ENCODE assay signal across 24 cellular contexts in genomic region chr5:61468483-61468865, GRCh38.
DNase-seq lines count a peak whose midpoint lies in the region; ATAC-seq and TF ChIP-seq lines count a peak whose summit lies in the region.
"Had no signal": no experiment of that assay in that cellular context is flagged by ENCODE, and none has a peak within 500 bp of the region (broad histone marks: within the 10 kb centered on the region; RNA-seq: fewer than 3 reads in every experiment).

No MANE protein-coding gene starts in this region.

- H3K9me3 Mint-ChIP-seq in endothelial cell (ENCODE audit: unreplicated experiment) (no peaks in the 10 kb centered on the region), osteocyte (ENCODE audit: unreplicated experiment) (no peaks in the 10 kb centered on the region)
- H3K9me3 Mint-ChIP-seq: activated CD4-positive, alpha-beta memory T cell treated with anti-CD3 and anti-CD28 coated beads for 36 hours had no signal

- DNase-seq in Panc1 (ENCODE audit: low read depth, low spot score): no peak
- no peak for DNase-seq in endothelial cell (ENCODE audit: low spot score)
- no peak for DNase-seq in osteocyte (ENCODE audit: extremely low spot score, unreplicated experiment)
- no peak for DNase-seq in cerebellar cortex (ENCODE audit: low spot score)
- DNase-seq in stimulated activated CD4-positive, alpha-beta T cell treated with anti-CD3 and anti-CD28 coated beads, Interleukin-4, amount 100 ng/mL, for 1 hour: no peak
- no peak for DNase-seq in stimulated activated CD4-positive, alpha-beta T cell treated with anti-CD3 and anti-CD28 coated beads, Interleukin-4, amount 100 ng/mL, for 24 hours
- DNase-seq: activated CD4-positive, alpha-beta memory T cell treated with anti-CD3 and anti-CD28 coated beads for 36 hours; activated naive CD4-positive, alpha-beta T cell treated with anti-CD3 and anti-CD28 coated beads, Interleukin-2, amount 10 ng/mL, durations not matched to agents 7 days and 5 days; aorta; cortex of kidney; H7; midbrain; NCI-H1436 treated with DMSO at 0.1 percent for 48 hours; NCI-H2171 treated with DMSO at 0.1 percent for 48 hours; NCI-H748 treated with DMSO at 0.1 percent for 48 hours; retina; SHP77 treated with DMSO at 0.1 percent for 48 hours; stimulated activated naive B cell treated with anti-CD40 and anti-IgM and Interleukin-4, amounts not matched to agents 10 μg/mL and 1 μg/mL and 100 μg/mL, for 72 hours; T-helper 17 cell; WERI-Rb-1 had no signal

- H3K4me3 Mint-ChIP-seq in endothelial cell (ENCODE audit: unreplicated experiment): no peak overlapping the region
- H3K4me3 Mint-ChIP-seq in osteocyte (ENCODE audit: unreplicated experiment): no peak overlapping the region
- H3K4me3 Mint-ChIP-seq: activated CD4-positive, alpha-beta memory T cell treated with anti-CD3 and anti-CD28 coated beads for 36 hours; activated naive CD4-positive, alpha-beta T cell treated with anti-CD3 and anti-CD28 coated beads, Interleukin-2, amount 10 ng/mL, durations not matched to agents 7 days and 5 days; stimulated activated naive B cell treated with anti-CD40 and anti-IgM and Interleukin-4, amounts not matched to agents 10 μg/mL and 1 μg/mL and 100 μg/mL, for 72 hours; T-helper 17 cell had no signal

- CTCF ChIA-PET in Panc1 (lab: Charles Lee): no interaction called here

- no peaks in the 10 kb centered on the region for H3K9me3 ChIP-seq in Panc1 (ENCODE audit: control insufficient read depth, insufficient read depth, low read depth, low read length)
- H3K9me3 ChIP-seq: gastroesophageal sphincter had no signal

- no peak overlapping the region for H3K27ac ChIP-seq in C4-2B
- H3K27ac ChIP-seq in Panc1 (ENCODE audit: low read length): no peak overlapping the region
- H3K27ac ChIP-seq: gastroesophageal sphincter, WERI-Rb-1 had no signal

- no peaks in the 10 kb centered on the region for H3K36me3 ChIP-seq in Panc1 (ENCODE audit: control insufficient read depth, insufficient read depth, low read length)
- H3K36me3 ChIP-seq: WERI-Rb-1 had no signal

- no peak overlapping the region for H3K4me3 ChIP-seq in Panc1 (ENCODE audit: low read depth in 2 of 2, low read length in 2 of 2)
- H3K4me3 ChIP-seq: gastroesophageal sphincter had no signal

- BruUV-seq in Panc1 (replicated peaks; lab: Mats Ljungman, UMichigan): no TSS peak

- H3K27ac Mint-ChIP-seq in endothelial cell (ENCODE audit: unreplicated experiment) (no peak overlapping the region), osteocyte (ENCODE audit: unreplicated experiment) (no peak overlapping the region)
- H3K27ac Mint-ChIP-seq: activated CD4-positive, alpha-beta memory T cell treated with anti-CD3 and anti-CD28 coated beads for 36 hours; activated naive CD4-positive, alpha-beta T cell treated with anti-CD3 and anti-CD28 coated beads, Interleukin-2, amount 10 ng/mL, durations not matched to agents 7 days and 5 days; stimulated activated naive B cell treated with anti-CD40 and anti-IgM and Interleukin-4, amounts not matched to agents 10 μg/mL and 1 μg/mL and 100 μg/mL, for 72 hours; T-helper 17 cell had no signal

- no peaks in the 10 kb centered on the region for H3K27me3 ChIP-seq in Panc1 (ENCODE audit: control insufficient read depth, insufficient read depth, low read length)
- H3K27me3 ChIP-seq: gastroesophageal sphincter had no signal

- in situ Hi-C loops in Panc1 (cut with HindIII; ENCODE audit: low pct_unique_long_range_greater_than_20kb, low sequenced_read_pairs): no loop called here

- peaks cover 8% of the 10 kb centered on the region for H3K27me3 Mint-ChIP-seq in endothelial cell (ENCODE audit: unreplicated experiment)
- no peaks in the 10 kb centered on the region for H3K27me3 Mint-ChIP-seq in osteocyte (ENCODE audit: unreplicated experiment)
- H3K27me3 Mint-ChIP-seq: activated CD4-positive, alpha-beta memory T cell treated with anti-CD3 and anti-CD28 coated beads for 36 hours; activated naive CD4-positive, alpha-beta T cell treated with anti-CD3 and anti-CD28 coated beads, Interleukin-2, amount 10 ng/mL, durations not matched to agents 7 days and 5 days; stimulated activated naive B cell treated with anti-CD40 and anti-IgM and Interleukin-4, amounts not matched to agents 10 μg/mL and 1 μg/mL and 100 μg/mL, for 72 hours; T-helper 17 cell had no signal

- H3K4me1 Mint-ChIP-seq in endothelial cell (ENCODE audit: unreplicated experiment) (peaks cover 26% of the 10 kb centered on the region), osteocyte (ENCODE audit: unreplicated experiment) (peaks cover 60% of the 10 kb centered on the region)
- H3K4me1 Mint-ChIP-seq: activated naive CD4-positive, alpha-beta T cell treated with anti-CD3 and anti-CD28 coated beads, Interleukin-2, amount 10 ng/mL, durations not matched to agents 7 days and 5 days had no signal

- TF ChIP-seq CTCF in C4-2B (conservative IDR thresholded peaks at IDR 0.05) (peak; percentile 40), Panc1 (IDR thresholded peaks at IDR 0.05) (peak; percentile 11; the same call in 1 of the 2 replicates), endothelial cell (IDR thresholded peaks at IDR 0.05; ENCODE audit: unreplicated experiment) (peak; percentile 29), osteocyte (IDR thresholded peaks at IDR 0.05) (peak; percentile 24)

- H3K4me1 ChIP-seq in Panc1 (ENCODE audit: control insufficient read depth, insufficient read depth, low read length): no peaks in the 10 kb centered on the region; the same call in 1 of the 2 replicates

- intact Hi-C loops in Panc1 (cut with micrococcal nuclease; ENCODE audit: unreplicated experiment): no loop called here

- ATAC-seq in Panc1 (no peak), GM18870 (IDR thresholded peaks at IDR 0.05; ENCODE audit: unreplicated experiment) (no peak)
- ATAC-seq: gastroesophageal sphincter; HepG2; stimulated activated naive B cell treated with anti-CD40 and anti-IgM and Interleukin-4, amounts not matched to agents 10 μg/mL and 1 μg/mL and 100 μg/mL, for 72 hours; T-helper 17 cell had no signal

- POLR2A ChIA-PET in Panc1 (lab: Charles Lee): interaction anchor here (0.6 kb wide), 2 partner anchors 39 to 152 kb away, joined by 3 read pairs; no protein-coding TSS in a partner anchor

- H3K36me3 Mint-ChIP-seq in endothelial cell (ENCODE audit: low read depth, unreplicated experiment) (peaks cover 20% of the 10 kb centered on the region), osteocyte (ENCODE audit: unreplicated experiment) (no peaks in the 10 kb centered on the region)
- H3K36me3 Mint-ChIP-seq: activated naive CD4-positive, alpha-beta T cell treated with anti-CD3 and anti-CD28 coated beads, Interleukin-2, amount 10 ng/mL, durations not matched to agents 7 days and 5 days had no signal
